Comparison of ENCODE assay signal across 9 cellular contexts in genomic region chr1:181021155-181021554, GRCh38. TPM values are rescaled to one million over a fixed set of nuclear protein-coding genes. Genes with fewer than 3 reads are reported as not detected.
DNase-seq lines count a peak whose midpoint lies in the region; ATAC-seq and TF ChIP-seq lines count a peak whose summit lies in the region.
"Had no signal": no experiment of that assay in that cellular context is flagged by ENCODE, and none has a peak within 500 bp of the region (broad histone marks: within the 10 kb centered on the region; RNA-seq: fewer than 3 reads in every experiment).

No MANE protein-coding gene starts in this region.

- CTCF ChIA-PET in activated CD4-positive, alpha-beta memory T cell treated with anti-CD3 and anti-CD28 coated beads for 36 hours (lab: Charles Lee) = interaction anchor here (0.6 to 6.0 kb wide), 6 partner anchors 16 to 539 kb away, joined by 3 to 35 read pairs (median 6); no protein-coding TSS in a partner anchor

- no peaks in the 10 kb centered on the region for H3K36me3 ChIP-seq in stomach

- no peak for TF ChIP-seq POLR2A in stomach (IDR thresholded peaks at IDR 0.05)

- H3K9me3 Mint-ChIP-seq in T-helper 1 cell treated with Interleukin-12 subunit alpha and Interleukin-12 subunit beta and Interleukin-4 antibody, amounts not matched to agents 30 μg/mL and 1 μg/mL, for 36 hours = no peaks in the 10 kb centered on the region
- H3K9me3 Mint-ChIP-seq in activated CD4-positive, alpha-beta memory T cell treated with anti-CD3 and anti-CD28 coated beads for 36 hours = no peaks in the 10 kb centered on the region

- H3K9me3 ChIP-seq in stomach = no peaks in the 10 kb centered on the region

- H3K4me1 Mint-ChIP-seq in T-helper 1 cell treated with Interleukin-12 subunit alpha and Interleukin-12 subunit beta and Interleukin-4 antibody, amounts not matched to agents 30 μg/mL and 1 μg/mL, for 36 hours (ENCODE audit: low read depth) = peaks cover 38% of the 10 kb centered on the region
- H3K4me1 Mint-ChIP-seq in activated CD4-positive, alpha-beta memory T cell treated with anti-CD3 and anti-CD28 coated beads for 36 hours (ENCODE audit: low read depth) = peaks cover 37% of the 10 kb centered on the region

- H3K4me1 ChIP-seq in stomach = peaks cover 0 to 49% (median 30%) of the 10 kb centered on the region in 4 donors

- intact Hi-C loops in activated CD4-positive, alpha-beta memory T cell treated with anti-CD3 and anti-CD28 coated beads for 36 hours (cut with micrococcal nuclease) = loop anchor here (5.0 kb wide), 3 partner anchors 389 to 1139 kb away; partner anchors contain the start of genes CEP350, TOR1AIP1 and XPR1
- intact Hi-C loops in stomach (cut with DNase I; ENCODE audit: low total_unique reads) = no loop called here

- no peak for TF ChIP-seq CTCF in stomach (IDR thresholded peaks at IDR 0.05)

- ATAC-seq in GM18870 (IDR thresholded peaks at IDR 0.05; ENCODE audit: unreplicated experiment) (no peak), GM21423 (IDR thresholded peaks at IDR 0.05; ENCODE audit: unreplicated experiment) (no peak)

- H3K27ac Mint-ChIP-seq in T-helper 1 cell treated with Interleukin-12 subunit alpha and Interleukin-12 subunit beta and Interleukin-4 antibody, amounts not matched to agents 30 μg/mL and 1 μg/mL, for 36 hours = peak overlapping the region; percentile 96
- H3K27ac Mint-ChIP-seq in activated CD4-positive, alpha-beta memory T cell treated with anti-CD3 and anti-CD28 coated beads for 36 hours = peak overlapping the region; percentile 97

- DNase-seq in T-helper 1 cell = no peak
- no peak for DNase-seq in activated CD4-positive, alpha-beta memory T cell treated with anti-CD3 and anti-CD28 coated beads for 36 hours
- no peak for DNase-seq in stomach
- DNase-seq in SHP77 treated with DMSO at 0.1 percent for 48 hours (lab: John Stamatoyannopoulos, UW) = no peak
- DNase-seq: cortex of kidney had no signal

- H3K27ac ChIP-seq in stomach = peak overlapping the region in 3 of 5 donors; percentile 88 to 95 (median 91)

- H3K27me3 ChIP-seq in stomach = peaks cover 0 to 3% (median 0%) of the 10 kb centered on the region in 3 donors

- peak overlapping the region; percentile 95 for H3K4me3 Mint-ChIP-seq in T-helper 1 cell treated with Interleukin-12 subunit alpha and Interleukin-12 subunit beta and Interleukin-4 antibody, amounts not matched to agents 30 μg/mL and 1 μg/mL, for 36 hours
- H3K4me3 Mint-ChIP-seq in activated CD4-positive, alpha-beta memory T cell treated with anti-CD3 and anti-CD28 coated beads for 36 hours = peak overlapping the region; percentile 94

- H3K27me3 Mint-ChIP-seq in T-helper 1 cell treated with Interleukin-12 subunit alpha and Interleukin-12 subunit beta and Interleukin-4 antibody, amounts not matched to agents 30 μg/mL and 1 μg/mL, for 36 hours (ENCODE audit: low read depth) = peaks cover 17% of the 10 kb centered on the region
- no peaks in the 10 kb centered on the region for H3K27me3 Mint-ChIP-seq in activated CD4-positive, alpha-beta memory T cell treated with anti-CD3 and anti-CD28 coated beads for 36 hours

- no peak for TF ChIP-seq EP300 in stomach (IDR thresholded peaks at IDR 0.05)

- peaks cover 16% of the 10 kb centered on the region for H3K36me3 Mint-ChIP-seq in T-helper 1 cell treated with Interleukin-12 subunit alpha and Interleukin-12 subunit beta and Interleukin-4 antibody, amounts not matched to agents 30 μg/mL and 1 μg/mL, for 36 hours (ENCODE audit: low read depth)
- H3K36me3 Mint-ChIP-seq in activated CD4-positive, alpha-beta memory T cell treated with anti-CD3 and anti-CD28 coated beads for 36 hours = peaks cover 18% of the 10 kb centered on the region

- POLR2A ChIA-PET in activated CD4-positive, alpha-beta memory T cell treated with anti-CD3 and anti-CD28 coated beads for 36 hours (lab: Charles Lee) = interaction anchor here (0.9 to 4.2 kb wide), 12 partner anchors 10 to 128 kb away, joined by 3 to 57 read pairs (median 4); partner anchors contain the start of genes IER5 and MR1

- H3K4me3 ChIP-seq in iPS-11a (ENCODE audit: low read depth, low read length) (peak overlapping the region; percentile 86), stomach (peak overlapping the region; percentile 74 to 92 (median 88))

- WGBS in stomach, 5 donors = 26 to 44% (median 33%) methylated on average over 3 of the region's 3 CpGs

RNA-seq across cellular contexts. Expression of gene STX6, which starts 1.5 kb away (rescaled TPM):
- 10 to 100 TPM; 18.8 to 19.4 TPM for total RNA-seq in activated CD4-positive, alpha-beta memory T cell treated with anti-CD3 and anti-CD28 coated beads for 36 hours
- total RNA-seq in stomach = 10 to 100 TPM in 2 of 5 donors, 1 to 10 TPM in 3; 1.2 to 38.6 (median 10.0) TPM
- polyA plus RNA-seq in stomach = 1 to 10 TPM; 5.8 to 7.0 (median 6.6) TPM

RNA-seq across cellular contexts. Expression of gene MR1, which starts 12.6 kb away (rescaled TPM):
- 10 to 100 TPM; 19.5 to 21.2 TPM for total RNA-seq in activated CD4-positive, alpha-beta memory T cell treated with anti-CD3 and anti-CD28 coated beads for 36 hours
- 10 to 100 TPM in 4 of 5 donors, 1 to 10 TPM in 1; 3.5 to 40.8 (median 11.2) TPM for total RNA-seq in stomach
- 1 to 10 TPM; 1.1 to 4.5 (median 2.4) TPM for polyA plus RNA-seq in stomach
